Comparison of ENCODE assay signal across 8 cellular contexts in the genomic region with DNA sequence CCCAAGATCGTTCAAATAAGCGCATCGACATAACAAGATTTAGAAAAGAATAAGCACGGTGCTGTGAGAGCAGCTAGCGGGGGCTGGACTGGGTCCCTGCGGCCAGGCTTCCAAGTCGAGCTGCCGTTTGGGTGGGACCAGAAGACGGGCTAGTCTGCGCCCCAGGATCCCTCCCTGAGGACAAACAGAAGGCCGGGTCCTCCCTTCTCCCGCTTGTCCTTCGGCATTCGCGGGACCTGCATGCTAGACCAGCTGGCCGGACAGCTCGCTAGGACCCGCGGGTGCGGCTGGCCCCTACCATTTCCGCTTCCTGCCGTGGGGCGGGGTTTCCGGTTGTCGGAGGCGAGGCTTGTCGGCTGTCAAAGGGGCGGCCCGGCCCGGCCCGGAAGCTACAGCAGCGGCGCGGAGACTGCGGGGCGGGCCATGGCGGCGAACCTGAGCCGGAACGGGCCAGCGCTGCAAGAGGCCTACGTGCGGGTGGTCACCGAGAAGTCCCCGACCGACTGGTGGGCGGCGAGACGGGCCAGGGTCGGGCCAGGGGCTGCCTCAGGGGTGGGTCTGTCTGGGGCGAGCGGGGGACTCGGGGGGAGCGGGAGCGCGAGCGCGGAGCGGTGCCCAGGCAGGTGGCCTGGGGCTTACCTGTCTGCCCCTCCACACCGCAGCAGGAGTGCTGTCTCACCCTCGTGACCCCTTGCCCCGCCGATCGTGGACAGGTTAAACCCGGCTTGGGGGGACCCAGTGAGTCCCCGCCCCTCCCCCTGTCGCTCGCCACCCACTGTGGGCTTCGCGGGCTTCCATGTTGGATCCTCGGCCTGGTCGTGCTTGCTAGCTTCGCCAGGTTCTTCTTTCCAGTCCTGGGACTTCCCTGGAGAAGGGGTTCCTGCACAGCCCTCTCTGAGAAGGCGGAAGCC. TPM values are rescaled to one million over a fixed set of nuclear protein-coding genes. Genes with fewer than 3 reads are reported as not detected.
DNase-seq lines count a peak whose midpoint lies in the region; ATAC-seq and TF ChIP-seq lines count a peak whose summit lies in the region.

Gene DBNL (plus strand): TSS at position 388 of the 911 bp plus-strand sequence. CDS start 36 bp downstream, at position 424.

- H3K27me3 Mint-ChIP-seq in T-helper 1 cell treated with Interleukin-12 subunit alpha and Interleukin-12 subunit beta and Interleukin-4 antibody, amounts not matched to agents 30 μg/mL and 1 μg/mL, for 36 hours (ENCODE audit: low read depth) = no peaks in the 10 kb centered on the region

- peaks cover 54% of the 10 kb centered on the region for H3K4me1 ChIP-seq in left ventricle myocardium inferior
- peaks cover 25% of the 10 kb centered on the region for H3K4me1 ChIP-seq in psoas muscle
- no peaks in the 10 kb centered on the region for H3K4me1 ChIP-seq in urinary bladder (ENCODE audit: insufficient read depth)

- ATAC-seq in HG02642 (IDR thresholded peaks at IDR 0.05; ENCODE audit: poor library complexity, unreplicated experiment) = peak; percentile 77
- ATAC-seq in psoas muscle = peak; percentile 91 to 96 (median 94)

- H3K9me3 Mint-ChIP-seq in T-helper 1 cell treated with Interleukin-12 subunit alpha and Interleukin-12 subunit beta and Interleukin-4 antibody, amounts not matched to agents 30 μg/mL and 1 μg/mL, for 36 hours = no peaks in the 10 kb centered on the region

- H3K36me3 ChIP-seq in left ventricle myocardium inferior (peaks cover 8% of the 10 kb centered on the region), psoas muscle (ENCODE audit: insufficient read depth in 1 of 2, low read depth in 1 of 2) (peaks cover 0 to 14% of the 10 kb centered on the region in 2 donors), urinary bladder (ENCODE audit: insufficient read depth) (no peaks in the 10 kb centered on the region)

- H3K4me3 Mint-ChIP-seq in T-helper 1 cell treated with Interleukin-12 subunit alpha and Interleukin-12 subunit beta and Interleukin-4 antibody, amounts not matched to agents 30 μg/mL and 1 μg/mL, for 36 hours = peak within 1 kb of the TSS; percentile 90

- H3K4me1 Mint-ChIP-seq in T-helper 1 cell treated with Interleukin-12 subunit alpha and Interleukin-12 subunit beta and Interleukin-4 antibody, amounts not matched to agents 30 μg/mL and 1 μg/mL, for 36 hours (ENCODE audit: low read depth) = peaks cover 44% of the 10 kb centered on the region

- H3K4me3 ChIP-seq in GM12875 (ENCODE audit: low read depth, low read length) (peak within 1 kb of the TSS; percentile 99), left ventricle myocardium inferior (peak within 1 kb of the TSS; percentile 85), psoas muscle (peak within 1 kb of the TSS; percentile 91), urinary bladder (ENCODE audit: low read depth, low read length) (peak within 1 kb of the TSS; percentile 92)

- TF ChIP-seq CTCF in GM12875 (IDR thresholded peaks at IDR 0.05; ENCODE audit: borderline replicate concordance, insufficient read depth, low read depth, low read length) (no peak), left ventricle myocardium inferior (IDR thresholded peaks at IDR 0.05; ENCODE audit: borderline replicate concordance) (no peak), psoas muscle (IDR thresholded peaks at IDR 0.05) (no peak)

- peak within 1 kb of the TSS; percentile 94 for H3K27ac Mint-ChIP-seq in T-helper 1 cell treated with Interleukin-12 subunit alpha and Interleukin-12 subunit beta and Interleukin-4 antibody, amounts not matched to agents 30 μg/mL and 1 μg/mL, for 36 hours

- peak within 1 kb of the TSS; percentile 96 for H3K27ac ChIP-seq in left ventricle myocardium inferior (replicated peaks)
- H3K27ac ChIP-seq in psoas muscle = peak within 1 kb of the TSS; percentile 94
- H3K27ac ChIP-seq in urinary bladder (ENCODE audit: low read depth) = peak within 1 kb of the TSS; percentile 75

- intact Hi-C loops in left ventricle myocardium inferior (cut with micrococcal nuclease) (no loop called here), psoas muscle (cut with DNase I) (loop anchor here in 1 of 2 donors (5.0 kb wide), 1 partner anchor 38 kb away; the partner anchor contains the start of gene POLM)

- 0 to 1% (median 1%) methylated on average over 69 to 74 of the region's 74 CpGs for WGBS in psoas muscle, 3 donors
- under 1% methylated on average over 74 of the region's 74 CpGs for WGBS in urinary bladder

- H3K9me3 ChIP-seq in left ventricle myocardium inferior (replicated peaks) (no peaks in the 10 kb centered on the region), psoas muscle (no peaks in the 10 kb centered on the region)

- H3K36me3 Mint-ChIP-seq in T-helper 1 cell treated with Interleukin-12 subunit alpha and Interleukin-12 subunit beta and Interleukin-4 antibody, amounts not matched to agents 30 μg/mL and 1 μg/mL, for 36 hours (ENCODE audit: low read depth) = peaks cover 18% of the 10 kb centered on the region

- DNase-seq in NCI-H128 (lab: John Stamatoyannopoulos, UW; ENCODE audit: unreplicated experiment) = peak; percentile 39
- DNase-seq in amygdala (lab: John Stamatoyannopoulos, UW) = peak; percentile 33 to 98 (median 91)
- peak; percentile 97 for DNase-seq in left ventricle myocardium inferior
- DNase-seq in psoas muscle = peak; percentile 96 to 97

- H3K27me3 ChIP-seq in left ventricle myocardium inferior (ENCODE audit: low read depth) = no peaks in the 10 kb centered on the region
- no peaks in the 10 kb centered on the region for H3K27me3 ChIP-seq in psoas muscle (ENCODE audit: insufficient read depth in 3 of 3, low read length in 2 of 3)

RNA-seq across cellular contexts. Expression of gene DBNL, which starts in this region (rescaled TPM):
- 33.1 TPM for total RNA-seq in left ventricle myocardium inferior
- total RNA-seq in psoas muscle = 10 to 100 TPM; 33.4 to 45.1 (median 38.7) TPM
- polyA plus RNA-seq in psoas muscle = 10 to 100 TPM; 35.5 to 66.7 (median 53.0) TPM
- 56.0 TPM for total RNA-seq in urinary bladder
- polyA plus RNA-seq in urinary bladder = 111 TPM

Comparison
In these comparisons a context has a peak if more than half of its experiments do, and no peak if none do; other contexts are left out.
1. Peak in every context shown above with its lines: DNase-seq, ATAC-seq, H3K4me3 ChIP-seq and H3K27ac ChIP-seq.
2. DNase-seq: peak in every context shown above with its lines; median percentile 97 in left ventricle myocardium inferior; 96 in psoas muscle; 91 in amygdala; 39 in NCI-H128.